Comparison of ENCODE assay signal across 12 cellular contexts in the genomic region with DNA sequence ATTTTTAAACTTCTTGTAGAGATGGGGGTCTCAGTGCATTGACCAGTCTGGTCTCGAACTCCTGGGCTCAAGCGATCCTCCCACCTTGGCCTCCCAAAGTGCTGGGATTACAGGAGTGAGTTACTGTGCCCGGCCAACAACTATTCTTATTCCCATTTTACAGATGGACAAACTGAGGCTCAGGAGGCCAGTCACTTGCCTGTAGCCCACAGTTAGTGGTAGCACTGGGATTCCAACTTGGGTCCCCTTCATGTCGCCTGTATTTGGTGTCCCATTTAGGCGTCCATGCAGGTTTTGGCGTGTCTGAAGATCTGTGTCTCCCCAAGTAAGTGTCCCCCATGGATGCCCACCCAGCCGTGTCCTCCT. TPM values are rescaled to one million over a fixed set of nuclear protein-coding genes. Genes with fewer than 3 reads are reported as not detected.
A peak's percentile ranks its signal among the peaks of the same experiment; 100 is the strongest.
DNase-seq lines count a peak whose midpoint lies in the region; ATAC-seq and TF ChIP-seq lines count a peak whose summit lies in the region.
"Had no signal": no experiment of that assay in that cellular context is flagged by ENCODE, and none has a peak within 500 bp of the region (broad histone marks: within the 10 kb centered on the region; RNA-seq: fewer than 3 reads in every experiment).

No MANE protein-coding gene starts in this region.

- no peak for ATAC-seq in GM19397 (IDR thresholded peaks at IDR 0.05; ENCODE audit: unreplicated experiment)
- no peak for ATAC-seq in left lung

- H3K27ac ChIP-seq in GM23248 (peak overlapping the region; percentile 92), right atrium auricular region (peak overlapping the region; percentile 93 to 99), left lung (no peak overlapping the region)

- peaks cover 10% of the 10 kb centered on the region; the same call in 1 of the 2 replicates for H3K36me3 ChIP-seq in GM23248 (ENCODE audit: low read depth)
- H3K36me3 ChIP-seq in right atrium auricular region, result peaks cover 10% of the 10 kb centered on the region
- no peaks in the 10 kb centered on the region for H3K36me3 ChIP-seq in left lung

- peak overlapping the region; percentile 95 for H3K4me3 ChIP-seq in GM23248
- peak overlapping the region; percentile 87 for H3K4me3 ChIP-seq in astrocyte of the cerebellum (ENCODE audit: low read depth, low read length)
- peak overlapping the region; percentile 66 to 80 for H3K4me3 ChIP-seq in right atrium auricular region
- H3K4me3 ChIP-seq in retinal pigment epithelial cell (ENCODE audit: low read length), result peak overlapping the region; percentile 88
- H3K4me3 ChIP-seq in left lung, result no peak overlapping the region

- H3K27me3 ChIP-seq in GM23248 (replicated peaks; ENCODE audit: insufficient read depth), result no peaks in the 10 kb centered on the region
- no peaks in the 10 kb centered on the region for H3K27me3 ChIP-seq in right atrium auricular region
- H3K27me3 ChIP-seq in left lung, result peaks cover 0 to 25% of the 10 kb centered on the region in 2 donors

- no peaks in the 10 kb centered on the region for H3K9me2 ChIP-seq in GM23248 (ENCODE audit: insufficient read depth)

- WGBS in GM23248 (ENCODE audit: low coverage in 1 of 2, low lambda C conversion rate in 2 of 2, missing lambda C conversion rate in 2 of 2), 2 experiments, result 60 to 70% methylated on average over 7 of the region's 7 CpGs

- H3K9me3 ChIP-seq in GM23248 (ENCODE audit: low read depth) (no peaks in the 10 kb centered on the region), right atrium auricular region (no peaks in the 10 kb centered on the region), left lung (no peaks in the 10 kb centered on the region)

- intact Hi-C loops in posterior vena cava (cut with DNase I) (no loop called here), left lung (cut with DNase I) (no loop called here)

- H2AFZ ChIP-seq in GM23248, result peak overlapping the region; percentile 40; the same call in 1 of the 2 replicates

- H3K4me2 ChIP-seq in GM23248 (ENCODE audit: unreplicated experiment), result peak overlapping the region; percentile 95

- H3F3A ChIP-seq in GM23248 (ENCODE audit: insufficient read depth), result peaks cover 32% of the 10 kb centered on the region

- no peaks in the 10 kb centered on the region for H4K20me1 ChIP-seq in GM23248 (ENCODE audit: insufficient read depth)

- no peak for TF ChIP-seq CTCF in astrocyte of the cerebellum (IDR thresholded peaks at IDR 0.05; ENCODE audit: low read depth, low read length, missing control alignments)
- no peak for TF ChIP-seq CTCF in right atrium auricular region (IDR thresholded peaks at IDR 0.05)
- TF ChIP-seq CTCF in retinal pigment epithelial cell (conservative IDR thresholded peaks at IDR 0.05; ENCODE audit: low read depth, low read length), result no peak
- no peak for TF ChIP-seq CTCF in left lung (IDR thresholded peaks at IDR 0.05)

- DNase-seq in GM23248 (no peak), astrocyte of the cerebellum (ENCODE audit: low read depth) (no peak), right atrium auricular region (ENCODE audit: low spot score) (no peak), retinal pigment epithelial cell (ENCODE audit: low read depth) (no peak), NCI-H2171 (lab: John Stamatoyannopoulos, UW) (no peak), posterior vena cava (ENCODE audit: low spot score) (no peak), left lung (no peak)
- DNase-seq: activated T-cell treated with anti-CD3 and anti-CD28 coated beads, Interleukin-2, amount 50 U/mL, for 48 hours; CD4-positive, alpha-beta memory T cell; NCI-H345 had no signal

- H3K9ac ChIP-seq in GM23248, result peak overlapping the region; percentile 97

- in situ Hi-C loops in GM23248 (cut with MboI), result no loop called here
- in situ Hi-C loops in astrocyte of the cerebellum (cut with HindIII; ENCODE audit: low sequenced_read_pairs), result no loop called here

- H3K4me1 ChIP-seq in GM23248 (ENCODE audit: insufficient read depth) (peaks cover 27% of the 10 kb centered on the region), right atrium auricular region (peaks cover 0 to 19% of the 10 kb centered on the region in 2 donors), left lung (peaks cover 0 to 11% of the 10 kb centered on the region in 2 donors)

- H3K79me2 ChIP-seq in GM23248 (ENCODE audit: insufficient read depth), result peaks cover 37% of the 10 kb centered on the region

RNA-seq across cellular contexts. Expression of gene AXL, which starts 0.8 kb away (rescaled TPM):
- total RNA-seq in GM23248 (2014; rRNA removed; shearing (Covaris generic)), result 401 and 421 TPM in 2 replicates
- polyA plus RNA-seq in GM23248 (2016; fragmentation: Nextera tagmentation; extraction: Ambion mirVana), result 340 and 348 TPM in 2 replicates
- total RNA-seq in right atrium auricular region, result 10 to 100 TPM; 27.3 to 81.4 TPM
- 100 to 1,000 TPM; 133 to 147 TPM for total RNA-seq in posterior vena cava
- 10 to 100 TPM; 35.2 to 48.2 TPM for total RNA-seq in left lung

RNA-seq across cellular contexts. Expression of gene CYP2S1, which starts 25.2 kb away (rescaled TPM):
- total RNA-seq in GM23248 (2014; rRNA removed; shearing (Covaris generic)), result 0.13 TPM in 1 of 2 replicates, not detected in the other
- polyA plus RNA-seq in GM23248 (2016; fragmentation: Nextera tagmentation; extraction: Ambion mirVana), result not detected in 2 replicates
- total RNA-seq in right atrium auricular region, result 1 to 10 TPM in 1 of 2 donors, under 1 TPM in 1; 0.59 to 1.6 TPM
- total RNA-seq in posterior vena cava, result 1 to 10 TPM; 1.2 to 1.4 TPM
- 10 to 100 TPM; 12.5 to 22.5 TPM for total RNA-seq in left lung
- polyA plus RNA-seq: CD4-positive, alpha-beta memory T cell; IgD-negative memory B cell had no signal

RNA-seq across cellular contexts. Expression of gene HNRNPUL1, which starts 45.9 kb away (rescaled TPM):
- 107 and 111 TPM in 2 replicates for total RNA-seq in GM23248 (2014; rRNA removed; shearing (Covaris generic))
- 105 and 112 TPM in 2 replicates for polyA plus RNA-seq in GM23248 (2016; fragmentation: Nextera tagmentation; extraction: Ambion mirVana)
- 100 to 1,000 TPM in 1 of 2 donors, 10 to 100 TPM in 1; 88.8 to 109 TPM for total RNA-seq in right atrium auricular region
- total RNA-seq in posterior vena cava, result 100 to 1,000 TPM; 150 to 157 TPM
- total RNA-seq in left lung, result 100 to 1,000 TPM; 168 to 174 TPM

Comparison
In these comparisons a context has a peak if more than half of its experiments do, and no peak if none do; other contexts are left out.
1. H3K27ac ChIP-seq: peak in GM23248 (single experiment) and right atrium auricular region (2 of 2); none in left lung (0 of 2).
2. H3K4me3 ChIP-seq: peak in GM23248 (single experiment), astrocyte of the cerebellum (single experiment), right atrium auricular region (2 of 2) and retinal pigment epithelial cell (single experiment); none in left lung (0 of 2).
3. RNA of gene CYP2S1, which starts 25.2 kb away (total RNA-seq): 12.5 to 22.5 TPM in left lung; 0.59 to 1.6 TPM in right atrium auricular region, 1.2 to 1.4 TPM in posterior vena cava and 0.13 TPM in GM23248; every median in the first group is over 4 times any median in the second.